In genomic region chr13:39855236-39855635, GRCh38 we compare ENCODE assay signal across 1 cellular context.
TF ChIP-seq lines count a peak whose summit lies in the region.

No MANE protein-coding gene starts in this region.

TF ChIP-seq in GM23338, 12 proteins besides CTCF, POLR2A, EP300 and RAD21 (continued from another document):
- TF ChIP-seq ZNF462 (CRISPR knock-in tag; IDR thresholded peaks at IDR 0.05), result no peak
TF ChIP-seq in GM23338: peak in this region for 0.
